Comparison of ENCODE assay signal across 1 cellular context in the genomic region with DNA sequence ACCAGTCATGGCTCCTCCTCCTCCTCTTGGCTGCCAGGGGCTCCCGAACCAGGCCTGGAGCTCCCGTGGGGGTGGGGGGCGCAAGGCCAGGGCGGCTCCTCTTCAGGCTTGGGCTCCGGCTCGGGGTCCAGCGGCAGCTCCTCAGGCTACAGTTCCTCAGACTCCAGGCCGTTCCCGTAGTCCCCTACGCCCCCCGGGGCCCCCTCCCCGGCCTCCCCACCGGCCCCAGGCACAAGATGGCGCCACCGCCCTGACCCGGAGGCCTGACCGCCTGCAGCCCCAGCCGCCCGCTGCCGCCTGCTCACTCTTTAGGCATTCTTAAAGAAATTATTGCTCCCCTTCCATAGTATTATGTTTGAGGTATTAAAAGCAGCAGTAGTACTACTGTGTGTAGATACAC.
TF ChIP-seq lines count a peak whose summit lies in the region.

No MANE protein-coding gene starts in this region.

TF ChIP-seq in GM23338, 12 proteins besides CTCF, POLR2A, EP300 and RAD21 (continued from another document):
- TF ChIP-seq, protein P1, sequence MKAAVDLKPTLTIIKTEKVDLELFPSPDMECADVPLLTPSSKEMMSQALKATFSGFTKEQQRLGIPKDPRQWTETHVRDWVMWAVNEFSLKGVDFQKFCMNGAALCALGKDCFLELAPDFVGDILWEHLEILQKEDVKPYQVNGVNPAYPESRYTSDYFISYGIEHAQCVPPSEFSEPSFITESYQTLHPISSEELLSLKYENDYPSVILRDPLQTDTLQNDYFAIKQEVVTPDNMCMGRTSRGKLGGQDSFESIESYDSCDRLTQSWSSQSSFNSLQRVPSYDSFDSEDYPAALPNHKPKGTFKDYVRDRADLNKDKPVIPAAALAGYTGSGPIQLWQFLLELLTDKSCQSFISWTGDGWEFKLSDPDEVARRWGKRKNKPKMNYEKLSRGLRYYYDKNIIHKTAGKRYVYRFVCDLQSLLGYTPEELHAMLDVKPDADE (IDR thresholded peaks at IDR 0.05), result no peak
- no peak for TF ChIP-seq ZNF331 (CRISPR knock-in tag; IDR thresholded peaks at IDR 0.05; ENCODE audit: low read depth)
- no peak for TF ChIP-seq EZH2 (IDR thresholded peaks at IDR 0.05; ENCODE audit: low read depth, unreplicated experiment)
- no peak for TF ChIP-seq CREB1 (CRISPR knock-in tag; IDR thresholded peaks at IDR 0.05; ENCODE audit: low read depth)
- TF ChIP-seq ZNF114 (CRISPR knock-in tag; IDR thresholded peaks at IDR 0.05), result no peak
- TF ChIP-seq, protein P2, sequence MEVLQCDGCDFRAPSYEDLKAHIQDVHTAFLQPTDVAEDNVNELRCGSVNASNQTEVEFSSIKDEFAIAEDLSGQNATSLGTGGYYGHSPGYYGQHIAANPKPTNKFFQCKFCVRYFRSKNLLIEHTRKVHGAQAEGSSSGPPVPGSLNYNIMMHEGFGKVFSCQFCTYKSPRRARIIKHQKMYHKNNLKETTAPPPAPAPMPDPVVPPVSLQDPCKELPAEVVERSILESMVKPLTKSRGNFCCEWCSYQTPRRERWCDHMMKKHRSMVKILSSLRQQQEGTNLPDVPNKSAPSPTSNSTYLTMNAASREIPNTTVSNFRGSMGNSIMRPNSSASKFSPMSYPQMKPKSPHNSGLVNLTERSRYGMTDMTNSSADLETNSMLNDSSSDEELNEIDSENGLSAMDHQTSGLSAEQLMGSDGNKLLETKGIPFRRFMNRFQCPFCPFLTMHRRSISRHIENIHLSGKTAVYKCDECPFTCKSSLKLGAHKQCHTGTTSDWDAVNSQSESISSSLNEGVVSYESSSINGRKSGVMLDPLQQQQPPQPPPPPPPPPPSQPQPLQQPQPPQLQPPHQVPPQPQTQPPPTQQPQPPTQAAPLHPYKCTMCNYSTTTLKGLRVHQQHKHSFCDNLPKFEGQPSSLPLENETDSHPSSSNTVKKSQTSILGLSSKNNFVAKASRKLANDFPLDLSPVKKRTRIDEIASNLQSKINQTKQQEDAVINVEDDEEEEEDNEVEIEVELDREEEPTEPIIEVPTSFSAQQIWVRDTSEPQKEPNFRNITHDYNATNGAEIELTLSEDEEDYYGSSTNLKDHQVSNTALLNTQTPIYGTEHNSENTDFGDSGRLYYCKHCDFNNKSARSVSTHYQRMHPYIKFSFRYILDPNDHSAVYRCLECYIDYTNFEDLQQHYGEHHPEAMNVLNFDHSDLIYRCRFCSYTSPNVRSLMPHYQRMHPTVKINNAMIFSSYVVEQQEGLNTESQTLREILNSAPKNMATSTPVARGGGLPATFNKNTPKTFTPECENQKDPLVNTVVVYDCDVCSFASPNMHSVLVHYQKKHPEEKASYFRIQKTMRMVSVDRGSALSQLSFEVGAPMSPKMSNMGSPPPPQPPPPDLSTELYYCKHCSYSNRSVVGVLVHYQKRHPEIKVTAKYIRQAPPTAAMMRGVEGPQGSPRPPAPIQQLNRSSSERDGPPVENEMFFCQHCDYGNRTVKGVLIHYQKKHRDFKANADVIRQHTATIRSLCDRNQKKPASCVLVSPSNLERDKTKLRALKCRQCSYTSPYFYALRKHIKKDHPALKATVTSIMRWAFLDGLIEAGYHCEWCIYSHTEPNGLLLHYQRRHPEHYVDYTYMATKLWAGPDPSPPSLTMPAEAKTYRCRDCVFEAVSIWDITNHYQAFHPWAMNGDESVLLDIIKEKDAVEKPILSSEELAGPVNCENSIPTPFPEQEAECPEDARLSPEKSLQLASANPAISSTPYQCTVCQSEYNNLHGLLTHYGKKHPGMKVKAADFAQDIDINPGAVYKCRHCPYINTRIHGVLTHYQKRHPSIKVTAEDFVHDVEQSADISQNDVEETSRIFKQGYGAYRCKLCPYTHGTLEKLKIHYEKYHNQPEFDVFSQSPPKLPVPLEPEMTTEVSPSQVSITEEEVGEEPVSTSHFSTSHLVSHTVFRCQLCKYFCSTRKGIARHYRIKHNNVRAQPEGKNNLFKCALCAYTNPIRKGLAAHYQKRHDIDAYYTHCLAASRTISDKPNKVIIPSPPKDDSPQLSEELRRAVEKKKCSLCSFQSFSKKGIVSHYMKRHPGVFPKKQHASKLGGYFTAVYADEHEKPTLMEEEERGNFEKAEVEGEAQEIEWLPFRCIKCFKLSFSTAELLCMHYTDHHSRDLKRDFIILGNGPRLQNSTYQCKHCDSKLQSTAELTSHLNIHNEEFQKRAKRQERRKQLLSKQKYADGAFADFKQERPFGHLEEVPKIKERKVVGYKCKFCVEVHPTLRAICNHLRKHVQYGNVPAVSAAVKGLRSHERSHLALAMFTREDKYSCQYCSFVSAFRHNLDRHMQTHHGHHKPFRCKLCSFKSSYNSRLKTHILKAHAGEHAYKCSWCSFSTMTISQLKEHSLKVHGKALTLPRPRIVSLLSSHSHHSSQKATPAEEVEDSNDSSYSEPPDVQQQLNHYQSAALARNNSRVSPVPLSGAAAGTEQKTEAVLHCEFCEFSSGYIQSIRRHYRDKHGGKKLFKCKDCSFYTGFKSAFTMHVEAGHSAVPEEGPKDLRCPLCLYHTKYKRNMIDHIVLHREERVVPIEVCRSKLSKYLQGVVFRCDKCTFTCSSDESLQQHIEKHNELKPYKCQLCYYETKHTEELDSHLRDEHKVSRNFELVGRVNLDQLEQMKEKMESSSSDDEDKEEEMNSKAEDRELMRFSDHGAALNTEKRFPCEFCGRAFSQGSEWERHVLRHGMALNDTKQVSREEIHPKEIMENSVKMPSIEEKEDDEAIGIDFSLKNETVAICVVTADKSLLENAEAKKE (CRISPR knock-in tag; IDR thresholded peaks at IDR 0.05), result no peak
- TF ChIP-seq STAT1 (IDR thresholded peaks at IDR 0.05; ENCODE audit: unreplicated experiment), result no peak
- no peak for TF ChIP-seq NANOG (IDR thresholded peaks at IDR 0.05; ENCODE audit: borderline replicate concordance)
